Comparison of ENCODE assay signal across 8 cellular contexts in the genomic region with DNA sequence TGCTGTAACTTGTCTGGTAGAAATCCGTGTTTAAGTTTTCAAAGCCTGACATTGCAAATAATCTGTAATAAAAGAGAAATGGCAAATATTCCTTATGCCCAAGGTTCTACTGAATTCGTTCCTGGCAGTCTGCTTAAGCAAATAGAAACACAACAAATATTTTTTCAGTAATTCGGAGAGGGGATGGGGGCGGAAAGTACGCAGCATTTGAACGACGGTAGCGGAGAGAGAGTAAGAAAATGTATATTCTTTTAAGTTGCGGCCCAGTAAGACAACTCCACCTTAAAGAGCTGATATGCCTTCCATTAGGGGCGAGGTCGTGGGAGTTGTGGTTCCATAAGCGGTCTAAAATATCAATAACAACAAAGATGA. TPM values are rescaled to one million over a fixed set of nuclear protein-coding genes. Genes with fewer than 3 reads are reported as not detected.
DNase-seq lines count a peak whose midpoint lies in the region; ATAC-seq and TF ChIP-seq lines count a peak whose summit lies in the region.

No MANE protein-coding gene starts in this region.

- no peak for TF ChIP-seq POLR2A in adrenal gland (IDR thresholded peaks at IDR 0.05)

- ATAC-seq in lower lobe of right lung = peak; percentile 1 to 2

- WGBS in adrenal gland, 4 donors = 1 to 4% (median 3%) methylated on average over 12 of the region's 12 CpGs

- H3K4me3 ChIP-seq in right atrium auricular region (peak overlapping the region; percentile 76 to 79), adrenal gland (peak overlapping the region; percentile 43 to 92 (median 86)), lower lobe of right lung (peak overlapping the region; percentile 89)

- H3K9me3 ChIP-seq in right atrium auricular region = no peaks in the 10 kb centered on the region
- no peaks in the 10 kb centered on the region for H3K9me3 ChIP-seq in adrenal gland (replicated peaks in 1 of 3)
- no peaks in the 10 kb centered on the region for H3K9me3 ChIP-seq in lower lobe of right lung

- peaks cover 0 to 21% of the 10 kb centered on the region in 2 donors for H3K4me1 ChIP-seq in right atrium auricular region
- H3K4me1 ChIP-seq in adrenal gland (replicated peaks in 1 of 2) = peaks cover 6 to 26% of the 10 kb centered on the region in 2 donors
- H3K4me1 ChIP-seq in lower lobe of right lung = peaks cover 31% of the 10 kb centered on the region

- TF ChIP-seq CTCF in right atrium auricular region (IDR thresholded peaks at IDR 0.05) = no peak
- no peak for TF ChIP-seq CTCF in adrenal gland (IDR thresholded peaks at IDR 0.05)
- no peak for TF ChIP-seq CTCF in lower lobe of right lung (IDR thresholded peaks at IDR 0.05)

- intact Hi-C loops in cardiac septum (cut with DNase I) (no loop called here), adrenal gland (cut with DNase I) (no loop called here), lower lobe of right lung (cut with DNase I) (no loop called here)

- no peak for DNase-seq in right atrium auricular region (ENCODE audit: low spot score)
- no peak for DNase-seq in cardiac septum (ENCODE audit: low spot score)
- no peak for DNase-seq in adrenal gland
- DNase-seq in lower lobe of right lung = no peak
- DNase-seq in activated gamma-delta T cell treated with Interleukin-2 at 50 U/mL for 16 hours = no peak
- no peak for DNase-seq in NCI-H524 (lab: John Stamatoyannopoulos, UW)
- DNase-seq in NOMO-1 treated with DMSO at 0.1 percent for 48 hours (lab: John Stamatoyannopoulos, UW; ENCODE audit: unreplicated experiment) = no peak
- no peak for DNase-seq in NCI-H2196 (lab: John Stamatoyannopoulos, UW; ENCODE audit: unreplicated experiment)

- H3K27me3 ChIP-seq in right atrium auricular region (no peaks in the 10 kb centered on the region), adrenal gland (no peaks in the 10 kb centered on the region), lower lobe of right lung (ENCODE audit: low read depth) (no peaks in the 10 kb centered on the region)

- H3K36me3 ChIP-seq in right atrium auricular region (peaks cover 11% of the 10 kb centered on the region), adrenal gland (replicated peaks in 1 of 2) (peaks cover 0 to 8% of the 10 kb centered on the region in 2 donors), lower lobe of right lung (peaks cover 34% of the 10 kb centered on the region)

- H3K27ac ChIP-seq in right atrium auricular region (peak overlapping the region; percentile 79 to 81), adrenal gland (peak overlapping the region in 4 of 5 donors; percentile 70 to 83 (median 74)), lower lobe of right lung (peak overlapping the region; percentile 91)

RNA-seq across cellular contexts. Expression of gene YIPF5, which starts 0.6 kb away (rescaled TPM):
- total RNA-seq in right atrium auricular region = 10 to 100 TPM; 24.1 to 30.0 TPM
- 25.0 TPM for total RNA-seq in cardiac septum
- 10 to 100 TPM; 25.9 to 77.9 (median 49.7) TPM for total RNA-seq in adrenal gland
- 10 to 100 TPM in 1 of 3 donors, 1 to 10 TPM in 2; 5.3 to 72.6 (median 7.0) TPM for polyA plus RNA-seq in adrenal gland
- 46.4 TPM for total RNA-seq in lower lobe of right lung

RNA-seq across cellular contexts. Expression of gene KCTD16, which starts 0.8 kb away (rescaled TPM):
- total RNA-seq in right atrium auricular region = under 1 TPM; 0.04 to 0.28 TPM
- total RNA-seq in cardiac septum = 0.08 TPM
- total RNA-seq in adrenal gland = 1 to 10 TPM in 2 of 8 donors, under 1 TPM in 5, not detected in 1; 0.04 to 2.1 (median 0.41) TPM
- under 1 TPM; 0.13 to 0.55 (median 0.48) TPM for polyA plus RNA-seq in adrenal gland
- total RNA-seq in lower lobe of right lung = 2.5 TPM
